In the genomic region with DNA sequence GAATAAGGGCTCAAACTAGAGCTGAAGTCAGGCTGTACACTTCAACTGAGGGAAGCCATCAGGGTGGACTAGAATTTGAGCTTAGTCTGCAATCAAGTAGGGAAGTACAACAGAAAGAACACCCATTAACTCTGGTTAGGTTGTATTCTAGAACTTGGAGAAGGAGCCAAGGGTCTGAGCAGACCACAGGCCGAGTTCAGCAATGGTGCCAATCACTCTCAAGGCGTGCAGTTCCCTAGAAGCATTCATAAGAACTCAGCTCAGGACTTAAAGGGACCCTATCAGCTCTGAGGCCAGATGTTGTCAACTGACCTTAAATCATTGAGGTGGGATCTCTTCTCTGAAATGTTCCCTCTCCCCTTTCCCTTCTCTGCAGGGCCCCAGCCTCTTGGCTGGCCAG, we compare ENCODE assay signal across 13 cellular contexts.
DNase-seq lines count a peak whose midpoint lies in the region; ATAC-seq and TF ChIP-seq lines count a peak whose summit lies in the region.
"Had no signal": no experiment of that assay in that cellular context is flagged by ENCODE, and none has a peak within 500 bp of the region (broad histone marks: within the 10 kb centered on the region; RNA-seq: fewer than 3 reads in every experiment).

No MANE protein-coding gene starts in this region.

- ATAC-seq in GM21381 (IDR thresholded peaks at IDR 0.05; ENCODE audit: unreplicated experiment) = no peak
- ATAC-seq: Panc1, psoas muscle had no signal

- H3K4me1 ChIP-seq in mucosa of stomach (ENCODE audit: control insufficient read depth, insufficient read depth, low read length) (peaks cover 65% of the 10 kb centered on the region), transverse colon (peaks cover 34 to 64% (median 45%) of the 10 kb centered on the region in 4 donors)
- H3K4me1 ChIP-seq: HAP-1 had no signal

- H3K36me3 ChIP-seq in mucosa of stomach (ENCODE audit: control insufficient read depth, insufficient read depth, low read length) = no peaks in the 10 kb centered on the region
- H3K36me3 ChIP-seq in transverse colon = no peaks in the 10 kb centered on the region
- H3K36me3 ChIP-seq: HAP-1 had no signal

- no peak for TF ChIP-seq EP300 in transverse colon (IDR thresholded peaks at IDR 0.05; ENCODE audit: low read depth)

- peaks cover 85% of the 10 kb centered on the region for H3K4me1 Mint-ChIP-seq in activated naive CD4-positive, alpha-beta T cell treated with anti-CD3 and anti-CD28 coated beads, Interleukin-2, amount 50 U/mL, for 24 hours
- H3K4me1 Mint-ChIP-seq in activated T-helper 1 cell treated with anti-CD3 and anti-CD28 coated beads, Interleukin-12 subunit alpha, Interleukin-12 subunit beta, Interleukin-2, Interleukin-4 antibody, amounts not matched to agents 30 ng/mL and 10 ng/mL and 1 ng/mL, durations not matched to agents 14 hours and 24 hours and 36 hours (ENCODE audit: low read depth) = peaks cover 70% of the 10 kb centered on the region

- intact Hi-C loops in activated T-helper 1 cell treated with anti-CD3 and anti-CD28 coated beads, Interleukin-12 subunit alpha, Interleukin-12 subunit beta, Interleukin-2, Interleukin-4 antibody, amounts not matched to agents 30 ng/mL and 10 ng/mL and 1 ng/mL, durations not matched to agents 14 hours and 24 hours and 36 hours (cut with micrococcal nuclease) = loop anchor here (5.0 kb wide), 1 partner anchor 152 kb away; no protein-coding TSS in a partner anchor
- intact Hi-C loops in transverse colon (cut with DNase I; ENCODE audit: low total_unique reads) = no loop called here

- H3K4me3 ChIP-seq in mucosa of stomach (ENCODE audit: low read length) (no peak overlapping the region), transverse colon (no peak overlapping the region)
- H3K4me3 ChIP-seq: HAP-1, psoas muscle had no signal

- H3K27me3 ChIP-seq in mucosa of stomach (ENCODE audit: control insufficient read depth, insufficient read depth, low read length) (no peaks in the 10 kb centered on the region), transverse colon (no peaks in the 10 kb centered on the region)

- H3K27ac ChIP-seq in transverse colon = peak overlapping the region; percentile 83 to 89 (median 86)
- H3K27ac ChIP-seq: epithelial cell of prostate had no signal

- peak overlapping the region; percentile 58 for H3K9ac ChIP-seq in mucosa of stomach (ENCODE audit: low read length)

- 91% methylated on average over 2 of the region's 2 CpGs; no CpG with 5 or more reads in 1 of the 2 donors for WGBS in transverse colon (ENCODE audit: low coverage in 1 of 2), 2 donors

- H3K36me3 Mint-ChIP-seq in activated naive CD4-positive, alpha-beta T cell treated with anti-CD3 and anti-CD28 coated beads, Interleukin-2, amount 50 U/mL, for 24 hours = no peaks in the 10 kb centered on the region
- peaks cover 9% of the 10 kb centered on the region for H3K36me3 Mint-ChIP-seq in activated T-helper 1 cell treated with anti-CD3 and anti-CD28 coated beads, Interleukin-12 subunit alpha, Interleukin-12 subunit beta, Interleukin-2, Interleukin-4 antibody, amounts not matched to agents 30 ng/mL and 10 ng/mL and 1 ng/mL, durations not matched to agents 14 hours and 24 hours and 36 hours (ENCODE audit: low read depth)

- peak overlapping the region; percentile 28 for H3K4me3 Mint-ChIP-seq in activated naive CD4-positive, alpha-beta T cell treated with anti-CD3 and anti-CD28 coated beads, Interleukin-2, amount 50 U/mL, for 24 hours
- H3K4me3 Mint-ChIP-seq in activated T-helper 1 cell treated with anti-CD3 and anti-CD28 coated beads, Interleukin-12 subunit alpha, Interleukin-12 subunit beta, Interleukin-2, Interleukin-4 antibody, amounts not matched to agents 30 ng/mL and 10 ng/mL and 1 ng/mL, durations not matched to agents 14 hours and 24 hours and 36 hours = peak overlapping the region; percentile 45

- in situ Hi-C loops in transverse colon (cut with MboI; ENCODE audit: low pct_ligation_motif_present in 1 of 4, low pct_unique_long_range_greater_than_20kb in 1 of 4, low sequenced_read_pairs in 3 of 4) = loop anchor here in 3 of 4 donors (5.0 to 10.0 kb wide), 4 partner anchors 98 to 356 kb away; a partner anchor contains a TSS

- H3K9me3 Mint-ChIP-seq in activated naive CD4-positive, alpha-beta T cell treated with anti-CD3 and anti-CD28 coated beads, Interleukin-2, amount 50 U/mL, for 24 hours = no peaks in the 10 kb centered on the region
- no peaks in the 10 kb centered on the region for H3K9me3 Mint-ChIP-seq in activated T-helper 1 cell treated with anti-CD3 and anti-CD28 coated beads, Interleukin-12 subunit alpha, Interleukin-12 subunit beta, Interleukin-2, Interleukin-4 antibody, amounts not matched to agents 30 ng/mL and 10 ng/mL and 1 ng/mL, durations not matched to agents 14 hours and 24 hours and 36 hours

- no peaks in the 10 kb centered on the region for H3K27me3 Mint-ChIP-seq in activated naive CD4-positive, alpha-beta T cell treated with anti-CD3 and anti-CD28 coated beads, Interleukin-2, amount 50 U/mL, for 24 hours
- peaks cover 3% of the 10 kb centered on the region for H3K27me3 Mint-ChIP-seq in activated T-helper 1 cell treated with anti-CD3 and anti-CD28 coated beads, Interleukin-12 subunit alpha, Interleukin-12 subunit beta, Interleukin-2, Interleukin-4 antibody, amounts not matched to agents 30 ng/mL and 10 ng/mL and 1 ng/mL, durations not matched to agents 14 hours and 24 hours and 36 hours (ENCODE audit: insufficient read depth)

- no peak for DNase-seq in activated naive CD4-positive, alpha-beta T cell treated with anti-CD3 and anti-CD28 coated beads, Interleukin-2, amount 50 U/mL, for 16 hours
- no peak for DNase-seq in activated T-helper 1 cell treated with anti-CD3 and anti-CD28 coated beads, Interleukin-12 subunit alpha, Interleukin-12 subunit beta, Interleukin-2, Interleukin-4 antibody, amounts not matched to agents 30 ng/mL and 10 ng/mL and 1 ng/mL, durations not matched to agents 14 hours and 24 hours and 36 hours (ENCODE audit: low spot score)
- no peak for DNase-seq in transverse colon
- no peak for DNase-seq in NCI-H1694 (lab: John Stamatoyannopoulos, UW)
- DNase-seq in NCI-H146 (lab: John Stamatoyannopoulos, UW) = no peak
- DNase-seq: NCI-H1417 had no signal

- H3K9me3 ChIP-seq in mucosa of stomach (ENCODE audit: control insufficient read depth, low read length) (no peaks in the 10 kb centered on the region), transverse colon (no peaks in the 10 kb centered on the region)
- H3K9me3 ChIP-seq: HAP-1, psoas muscle had no signal

- TF ChIP-seq CTCF in transverse colon (IDR thresholded peaks at IDR 0.05) = no peak

- H3K27ac Mint-ChIP-seq in activated naive CD4-positive, alpha-beta T cell treated with anti-CD3 and anti-CD28 coated beads, Interleukin-2, amount 50 U/mL, for 24 hours = peak overlapping the region; percentile 60
- H3K27ac Mint-ChIP-seq in activated T-helper 1 cell treated with anti-CD3 and anti-CD28 coated beads, Interleukin-12 subunit alpha, Interleukin-12 subunit beta, Interleukin-2, Interleukin-4 antibody, amounts not matched to agents 30 ng/mL and 10 ng/mL and 1 ng/mL, durations not matched to agents 14 hours and 24 hours and 36 hours = peak overlapping the region; percentile 83

- TF ChIP-seq POLR2A in transverse colon (IDR thresholded peaks at IDR 0.05) = no peak
